11 cellular contexts compared by ENCODE assay signal in the genomic region with DNA sequence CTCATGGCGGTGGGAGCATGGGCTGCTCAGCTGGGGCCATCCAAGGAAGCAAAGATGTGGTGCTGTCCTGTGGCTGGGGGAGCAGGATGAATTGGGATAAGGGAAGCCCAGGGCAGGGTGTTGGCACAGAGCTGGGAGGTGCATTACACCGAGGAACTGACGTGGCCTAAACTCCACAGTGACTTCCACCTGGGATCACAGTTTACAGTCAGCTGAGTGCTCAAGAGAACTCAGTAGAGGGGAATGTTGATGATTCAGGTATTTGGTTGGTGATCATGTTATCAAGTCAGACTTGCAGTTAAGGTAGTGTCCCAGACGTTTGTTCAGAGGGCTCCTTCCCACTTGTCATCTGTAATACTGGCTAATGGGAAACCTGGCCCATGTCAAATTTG.
DNase-seq lines count a peak whose midpoint lies in the region; ATAC-seq and TF ChIP-seq lines count a peak whose summit lies in the region.
"Had no signal": no experiment of that assay in that cellular context is flagged by ENCODE, and none has a peak within 500 bp of the region (broad histone marks: within the 10 kb centered on the region; RNA-seq: fewer than 3 reads in every experiment).

No MANE protein-coding gene starts in this region.

- no peak overlapping the region for H3K23ac ChIP-seq in H9 (ENCODE audit: insufficient read length, low read depth, low read length)

- no peaks in the 10 kb centered on the region for H4K20me1 ChIP-seq in H9 (ENCODE audit: control insufficient read depth, insufficient read depth, insufficient read length)

- H3K36me3 ChIP-seq in left ventricle myocardium inferior = no peaks in the 10 kb centered on the region

- no peak overlapping the region for H3K18ac ChIP-seq in H9 (ENCODE audit: insufficient read length, low read depth, low read length)

- H2BK120ac ChIP-seq in H9 (ENCODE audit: low read depth, low read length, poor library complexity, severe bottlenecking) = no peak overlapping the region

- H2BK12ac ChIP-seq in H9 (ENCODE audit: insufficient read length, low read depth, low read length) = no peak overlapping the region

- no peak overlapping the region for H3K56ac ChIP-seq in H9 (ENCODE audit: insufficient read length, low read depth, low read length)

- no peak overlapping the region for H2BK15ac ChIP-seq in H9 (ENCODE audit: low read depth, low read length)

- no peak for ATAC-seq in GM18861 (IDR thresholded peaks at IDR 0.05; ENCODE audit: unreplicated experiment)
- no peak for ATAC-seq in HG02970 (IDR thresholded peaks at IDR 0.05; ENCODE audit: low FRiP score, unreplicated experiment)

- H3K9ac ChIP-seq in H9 (ENCODE audit: extremely low read depth, insufficient read length, low read length) = no peak overlapping the region

- H2BK5ac ChIP-seq in H9 (ENCODE audit: insufficient read length, low read length) = no peak overlapping the region

- H3K14ac ChIP-seq in H9 (ENCODE audit: insufficient read depth, low read length) = no peak overlapping the region

- H3K79me1 ChIP-seq in H9 (ENCODE audit: insufficient read depth, low read depth, low read length, poor library complexity, severe bottlenecking) = peaks cover 3% of the 10 kb centered on the region

- peaks cover 5% of the 10 kb centered on the region; the same call in 1 of the 2 replicates for H3K79me2 ChIP-seq in H9 (ENCODE audit: insufficient read depth, low read length)

- H3K4me3 ChIP-seq in left ventricle myocardium inferior = peak overlapping the region; percentile 40
- H3K4me3 ChIP-seq in coronary artery = no peak overlapping the region

- no peaks in the 10 kb centered on the region for H3K9me3 ChIP-seq in H9 (ENCODE audit: control insufficient read depth, low read depth, low read length)
- H3K9me3 ChIP-seq in left ventricle myocardium inferior (replicated peaks) = no peaks in the 10 kb centered on the region

- H2AK5ac ChIP-seq in H9 (ENCODE audit: insufficient read length, low read length) = no peak overlapping the region

- H3K4ac ChIP-seq in H9 (ENCODE audit: low read depth, low read length) = no peak overlapping the region

- no peak overlapping the region for H4K91ac ChIP-seq in H9 (ENCODE audit: insufficient read length, low read depth, low read length)

- H3K27me3 ChIP-seq in H9 (ENCODE audit: insufficient read depth, low read length) = no peaks in the 10 kb centered on the region
- H3K27me3 ChIP-seq in left ventricle myocardium inferior (ENCODE audit: low read depth) = no peaks in the 10 kb centered on the region
- H3K27me3 ChIP-seq: dorsolateral prefrontal cortex had no signal

- no peak overlapping the region for H3K4me3 Mint-ChIP-seq in H9
- H3K4me3 Mint-ChIP-seq in activated naive CD8-positive, alpha-beta T cell = peak overlapping the region; percentile 23

- no peak overlapping the region for H3T11ph ChIP-seq in H9 (ENCODE audit: low read length)

- intact Hi-C loops in left ventricle myocardium inferior (cut with micrococcal nuclease) = no loop called here

- no peaks in the 10 kb centered on the region for H3K9me3 Mint-ChIP-seq in H9
- no peaks in the 10 kb centered on the region for H3K9me3 Mint-ChIP-seq in activated naive CD8-positive, alpha-beta T cell (ENCODE audit: low read depth)

- peaks cover 13 to 14% of the 10 kb centered on the region in 2 experiments for H3K4me1 Mint-ChIP-seq in H9
- H3K4me1 Mint-ChIP-seq in activated naive CD8-positive, alpha-beta T cell (ENCODE audit: low read depth) = peaks cover 88% of the 10 kb centered on the region

- no CpG with 5 or more reads among the region's 4 CpGs for WGBS in H9 (ENCODE audit: extremely low coverage, insufficient read length, low lambda C conversion rate)

- H3K27me3 Mint-ChIP-seq in H9 (ENCODE audit: low read depth) = no peaks in the 10 kb centered on the region
- H3K27me3 Mint-ChIP-seq in activated naive CD8-positive, alpha-beta T cell = no peaks in the 10 kb centered on the region

- no peaks in the 10 kb centered on the region for H3K23me2 ChIP-seq in H9 (ENCODE audit: insufficient read length, low read depth, low read length, poor library complexity, severe bottlenecking)

- H4K8ac ChIP-seq in H9 (replicated peaks; ENCODE audit: insufficient read length, low read depth, low read length) = no peak overlapping the region

- H3K4me1 ChIP-seq in H9 (ENCODE audit: insufficient read depth, low read length) (peaks cover 3% of the 10 kb centered on the region; the same call in 1 of the 2 replicates), left ventricle myocardium inferior (peaks cover 100% of the 10 kb centered on the region)

- no peak for DNase-seq in H9
- DNase-seq in left ventricle myocardium inferior = no peak
- peak; percentile 61 for DNase-seq in renal cortical epithelial cell (ENCODE audit: low read depth)
- no peak for DNase-seq in coronary artery (ENCODE audit: low spot score)
- DNase-seq: dorsolateral prefrontal cortex, EL, H7, MV-4-11 had no signal

- no peak overlapping the region for H2BK20ac ChIP-seq in H9 (ENCODE audit: low read depth, low read length, poor library complexity, severe bottlenecking)

- no peak overlapping the region for H3K4me2 ChIP-seq in H9 (ENCODE audit: insufficient read depth, insufficient read length, low read length)

- no peak overlapping the region for H4K5ac ChIP-seq in H9 (ENCODE audit: insufficient read length, low read depth, low read length)

- H3K27ac ChIP-seq in H9 (ENCODE audit: insufficient read length, low read depth, low read length) (no peak overlapping the region), left ventricle myocardium inferior (replicated peaks) (peak overlapping the region; percentile 77), coronary artery (peak overlapping the region in 1 of 2 donors; percentile 46)

- H3K36me3 Mint-ChIP-seq in H9 (ENCODE audit: insufficient read depth in 1 of 3, low read depth in 3 of 3) = peaks cover 0 to 3% (median 0%) of the 10 kb centered on the region in 3 experiments; a peak in 2 of 7 replicates
- H3K36me3 Mint-ChIP-seq in activated naive CD8-positive, alpha-beta T cell = peaks cover 5% of the 10 kb centered on the region

- TF ChIP-seq CTCF in H9 (conservative IDR thresholded peaks at IDR 0.05) = no peak
- no peak for TF ChIP-seq CTCF in left ventricle myocardium inferior (IDR thresholded peaks at IDR 0.05; ENCODE audit: borderline replicate concordance)
- no peak for TF ChIP-seq CTCF in coronary artery (IDR thresholded peaks at IDR 0.05)

- peak overlapping the region in 2 of 3 experiments; percentile 25 to 60; a peak in 2 of 7 replicates for H3K27ac Mint-ChIP-seq in H9
- peak overlapping the region; percentile 88 for H3K27ac Mint-ChIP-seq in activated naive CD8-positive, alpha-beta T cell

- H2AFZ ChIP-seq in H9 (ENCODE audit: low read length) = no peak overlapping the region
